1 cellular context compared by ENCODE assay signal in the genomic region with DNA sequence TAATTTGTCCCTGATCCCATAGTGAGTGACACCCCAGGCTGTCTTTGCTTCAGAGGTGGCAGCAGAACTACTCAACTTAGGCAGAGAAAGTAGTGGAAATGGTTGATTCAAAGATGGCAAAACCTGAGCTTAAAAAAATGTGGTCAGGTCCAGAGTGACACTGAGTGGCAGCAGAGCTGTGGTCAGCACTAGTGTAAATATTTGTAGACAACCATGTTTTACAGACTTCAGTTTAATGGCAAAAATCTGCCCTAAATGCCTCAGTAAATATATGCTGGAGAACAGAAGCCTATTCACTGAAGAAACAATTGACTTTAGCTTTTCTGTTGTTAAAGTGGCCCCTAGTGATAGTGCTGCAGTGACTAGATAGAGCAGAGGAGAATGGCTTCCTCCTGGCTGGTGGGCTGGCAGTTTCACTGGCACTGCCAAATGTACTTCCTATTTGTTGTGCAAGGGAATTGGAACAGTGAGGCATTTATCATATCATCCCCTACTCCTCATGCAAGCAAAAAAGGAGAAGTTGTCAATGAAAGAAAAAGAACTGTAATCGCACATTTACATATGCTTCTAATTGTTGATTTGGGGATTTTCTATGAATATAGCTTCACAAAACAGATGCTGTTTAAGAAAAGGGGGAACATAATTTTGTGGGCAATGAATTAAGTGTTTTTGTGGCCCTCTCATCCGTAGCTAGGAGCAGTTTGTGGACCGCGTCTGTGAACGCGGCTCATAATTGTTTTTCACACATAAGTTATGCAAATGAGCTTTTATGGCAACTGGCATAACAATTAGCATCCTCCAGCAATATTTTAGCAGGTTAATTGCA.
TF ChIP-seq lines count a peak whose summit lies in the region.

No MANE protein-coding gene starts in this region.

TF ChIP-seq in K562, 482 proteins besides CTCF, POLR2A, EP300 and RAD21 (continued from another document):
- peak; percentile 72 for TF ChIP-seq CBX2 (IDR thresholded peaks at IDR 0.05; ENCODE audit: insufficient read depth, low read length, poor library complexity, severe bottlenecking)
